In genomic region chr11:827146-827860, GRCh38 we compare ENCODE assay signal across 1 cellular context.
TF ChIP-seq lines count a peak whose summit lies in the region.

No MANE protein-coding gene starts in this region.

TF ChIP-seq in K562, 482 proteins besides CTCF, POLR2A, EP300 and RAD21 (continued from another document):
- TF ChIP-seq KDM4B (IDR thresholded peaks at IDR 0.05; ENCODE audit: borderline replicate concordance in 2 of 2, low read depth in 1 of 2), result no peak
- TF ChIP-seq RBFOX2 (IDR thresholded peaks at IDR 0.05; ENCODE audit: low read depth, low read length), result peak; percentile 86
- TF ChIP-seq CHD7 (IDR thresholded peaks at IDR 0.05; ENCODE audit: low read depth, low read length), result no peak
- TF ChIP-seq ZNF274 (IDR thresholded peaks at IDR 0.05; ENCODE audit: borderline replicate concordance, low read depth, low read length), result no peak
- TF ChIP-seq ETV1 (tag; conservative IDR thresholded peaks at IDR 0.05; ENCODE audit: low read depth), result peak; percentile 85
- TF ChIP-seq GABPA (tag; conservative IDR thresholded peaks at IDR 0.05; ENCODE audit: low read depth), result peak; percentile 77
- peak; percentile 89 for TF ChIP-seq GATAD2B (IDR thresholded peaks at IDR 0.05; ENCODE audit: borderline replicate concordance)
- no peak for TF ChIP-seq KLF10 (CRISPR knock-in tag; IDR thresholded peaks at IDR 0.05)
- TF ChIP-seq FOXM1 (IDR thresholded peaks at IDR 0.05; ENCODE audit: low read depth), result no peak
- TF ChIP-seq FOXM1 (CRISPR knock-in tag; IDR thresholded peaks at IDR 0.05; ENCODE audit: low read depth), result peak; percentile 83; the same call in 1 of the 2 replicates
- no peak for TF ChIP-seq JUN (IDR thresholded peaks at IDR 0.05; ENCODE audit: borderline replicate concordance, low read depth, low read length)
- TF ChIP-seq JUN (CRISPR knock-in tag; IDR thresholded peaks at IDR 0.05; ENCODE audit: borderline replicate concordance), result 0 out of 2 replicates have a peak, but pooled peaks have one; percentile 58
- TF ChIP-seq NEUROD1 (IDR thresholded peaks at IDR 0.05; ENCODE audit: borderline replicate concordance, low read depth, low read length, partially characterized antibody), result peak; percentile 41
- TF ChIP-seq LCOR (CRISPR knock-in tag; IDR thresholded peaks at IDR 0.05), result no peak
- no peak for TF ChIP-seq AFF1 (IDR thresholded peaks at IDR 0.05; ENCODE audit: low read depth in 1 of 2, partially characterized antibody in 2 of 2)
- TF ChIP-seq CCNT2 (IDR thresholded peaks at IDR 0.05; ENCODE audit: borderline replicate concordance, extremely low read depth, insufficient read length, low read depth, low read length), result peak; percentile 47
- TF ChIP-seq CBX1 (IDR thresholded peaks at IDR 0.05; ENCODE audit: low read depth), result no peak; the same call in 1 of the 2 replicates
- TF ChIP-seq ZBTB7A (IDR thresholded peaks at IDR 0.05; ENCODE audit: borderline replicate concordance, control insufficient read depth, low read depth, low read length), result peak; percentile 95; the same call in 1 of the 2 replicates
